ENCODE assay signal across 8 cellular contexts in genomic region chr4:47490550-47490949, GRCh38. TPM values are rescaled to one million over a fixed set of nuclear protein-coding genes. Genes with fewer than 3 reads are reported as not detected.
A peak's percentile ranks its signal among the peaks of the same experiment; 100 is the strongest.
DNase-seq lines count a peak whose midpoint lies in the region; ATAC-seq and TF ChIP-seq lines count a peak whose summit lies in the region.

No MANE protein-coding gene starts in this region.

- peak; percentile 33; the same call in 1 of the 2 replicates for TF ChIP-seq CTCF in IMR-90 (conservative IDR thresholded peaks at IDR 0.05; ENCODE audit: low read depth, low read length)

- H2BK120ac ChIP-seq in IMR-90 (ENCODE audit: low read depth, low read length): no peak overlapping the region

- H2AK5ac ChIP-seq in IMR-90 (ENCODE audit: low read depth, low read length): no peak overlapping the region

- no peak overlapping the region for H3K14ac ChIP-seq in IMR-90 (replicated peaks; ENCODE audit: low read depth, low read length)

- POLR2A ChIA-PET in IMR-90 (lab: Charles Lee; ENCODE audit: unreplicated experiment): no interaction called here

- no peak overlapping the region for H4K91ac ChIP-seq in IMR-90 (ENCODE audit: insufficient read depth, low read depth, low read length)

- DNase-seq in SIG-M5 treated with dmso at 0.1 percent for 504 hours (lab: John Stamatoyannopoulos, UW; ENCODE audit: unreplicated experiment): peak; percentile 15
- DNase-seq in SIG-M5 (lab: John Stamatoyannopoulos, UW): no peak
- DNase-seq in IMR-90: no peak
- peak; percentile 15 for DNase-seq in activated naive CD4-positive, alpha-beta T cell treated with anti-CD3 and anti-CD28 coated beads, Interleukin-2, amount 50 U/mL, for 16 hours
- peak; percentile 58 for DNase-seq in iris pigment epithelial cell (ENCODE audit: low read depth)
- DNase-seq in NCI-H146 treated with DMSO at 0.1 percent for 48 hours (lab: John Stamatoyannopoulos, UW; ENCODE audit: unreplicated experiment): no peak
- no peak for DNase-seq in GDM1 (lab: John Stamatoyannopoulos, UW)

- H3K4ac ChIP-seq in IMR-90 (ENCODE audit: low read depth, low read length): no peak overlapping the region

- 100% methylated on average over 1 of the region's 4 CpGs; no CpG with 5 or more reads in 1 of the 2 experiments for WGBS in IMR-90 (ENCODE audit: extremely low coverage in 2 of 2, insufficient read length in 1 of 2), 2 experiments

- no peak overlapping the region for H4K5ac ChIP-seq in IMR-90 (ENCODE audit: low read depth, low read length)

- H3K4me2 ChIP-seq in IMR-90 (ENCODE audit: low read depth, low read length): no peak overlapping the region

- no peaks in the 10 kb centered on the region for H3K27me3 ChIP-seq in IMR-90 (ENCODE audit: control insufficient read depth, insufficient read depth, low read length)

- no peak overlapping the region for H2AFZ ChIP-seq in IMR-90 (replicated peaks; ENCODE audit: low read length, poor library complexity)

- peak; percentile 70 for ATAC-seq in GM21723 (IDR thresholded peaks at IDR 0.05; ENCODE audit: unreplicated experiment)
- ATAC-seq in IMR-90 (ENCODE audit: low read depth): no peak

- in situ Hi-C loops in IMR-90 (cut with MboI; ENCODE audit: low sequenced_read_pairs): no loop called here

- H3K9me3 ChIP-seq in IMR-90 (ENCODE audit: control insufficient read depth, insufficient read depth, low read length): peaks cover 2% of the 10 kb centered on the region; the same call in 1 of the 2 replicates

- H2BK5ac ChIP-seq in IMR-90 (ENCODE audit: low read depth, low read length, poor library complexity, severe bottlenecking): no peak overlapping the region

- dilution Hi-C loops in IMR-90 (cut with HindIII; ENCODE audit: low sequenced_read_pairs, unreplicated experiment): no loop called here

- H3K56ac ChIP-seq in IMR-90 (ENCODE audit: extremely low read depth, insufficient read depth, low read length): no peak overlapping the region

- H2BK20ac ChIP-seq in IMR-90 (ENCODE audit: low read depth, low read length): no peak overlapping the region

- no peaks in the 10 kb centered on the region for H3K36me3 ChIP-seq in IMR-90 (ENCODE audit: control insufficient read depth, insufficient read depth, low read length)

- BruUV-seq in IMR-90 (replicated peaks; lab: Mats Ljungman, UMichigan): no TSS peak

- H3K27ac ChIP-seq in IMR-90 (ENCODE audit: insufficient read depth, low read length): no peak overlapping the region

- H4K8ac ChIP-seq in IMR-90 (ENCODE audit: low read depth in 2 of 2, low read length in 2 of 2): peak overlapping the region in 1 of 2 experiments; percentile 24; a peak in 1 of 4 replicates

- intact Hi-C loops in IMR-90 (cut with micrococcal nuclease): no loop called here

- no peak overlapping the region for H3K9ac ChIP-seq in IMR-90 (ENCODE audit: low read depth, low read length)

- CTCF ChIA-PET in IMR-90 (lab: Yijun Ruan, JAX): no interaction called here

- no peak overlapping the region for H3K4me3 ChIP-seq in IMR-90 (ENCODE audit: insufficient read depth, low read depth, low read length)

- H2BK15ac ChIP-seq in IMR-90 (ENCODE audit: low read depth, low read length): no peak overlapping the region

- TF ChIP-seq RAD21 in IMR-90 (IDR thresholded peaks at IDR 0.05; ENCODE audit: low read length): peak; percentile 23; the same call in 1 of the 2 replicates

- H3K18ac ChIP-seq in IMR-90 (ENCODE audit: low read depth, low read length): no peak overlapping the region

- peak overlapping the region; percentile 3; the same call in 1 of the 2 replicates for H3K23ac ChIP-seq in IMR-90 (ENCODE audit: low read depth, low read length)

- H3K4me1 ChIP-seq in IMR-90 (ENCODE audit: control insufficient read depth, insufficient read depth, low read length): peaks cover 4% of the 10 kb centered on the region

- H3K9me1 ChIP-seq in IMR-90 (ENCODE audit: insufficient read depth, low read length): peaks cover 7% of the 10 kb centered on the region; the same call in 1 of the 2 replicates

- TF ChIP-seq POLR2A in IMR-90 (IDR thresholded peaks at IDR 0.05; ENCODE audit: low read depth, low read length): no peak

- H4K20me1 ChIP-seq in IMR-90 (ENCODE audit: insufficient read depth, low read length): no peaks in the 10 kb centered on the region

- no peak overlapping the region for H2AK9ac ChIP-seq in IMR-90 (replicated peaks; ENCODE audit: low read depth, low read length, poor library complexity)

- peaks cover 13 to 42% of the 10 kb centered on the region in 2 experiments for H3K79me1 ChIP-seq in IMR-90 (ENCODE audit: low read depth in 1 of 2, low read length in 2 of 2)

TF ChIP-seq in IMR-90, 13 proteins besides CTCF, POLR2A, EP300 and RAD21:
- TF ChIP-seq CEBPB (IDR thresholded peaks at IDR 0.05; ENCODE audit: low read depth, low read length): no peak
- no peak for TF ChIP-seq USF2 (IDR thresholded peaks at IDR 0.05; ENCODE audit: low read depth, low read length)
- no peak for TF ChIP-seq ELK1 (IDR thresholded peaks at IDR 0.05; ENCODE audit: borderline replicate concordance, low read depth, low read length)
- no peak for TF ChIP-seq MAFK (IDR thresholded peaks at IDR 0.05; ENCODE audit: low read depth, low read length)
- TF ChIP-seq NFE2L2 (IDR thresholded peaks at IDR 0.05; ENCODE audit: low read depth, low read length): no peak
- no peak for TF ChIP-seq RCOR1 (IDR thresholded peaks at IDR 0.05; ENCODE audit: insufficient replicate concordance, low read length)
- TF ChIP-seq SMC3 (IDR thresholded peaks at IDR 0.05; ENCODE audit: low read depth, low read length): no peak
- TF ChIP-seq FOS (IDR thresholded peaks at IDR 0.05; ENCODE audit: low read depth, low read length): no peak
- no peak for TF ChIP-seq MAZ (IDR thresholded peaks at IDR 0.05; ENCODE audit: borderline replicate concordance, low read depth, low read length)
- TF ChIP-seq RFX5 (IDR thresholded peaks at IDR 0.05; ENCODE audit: low read depth, low read length): no peak
- TF ChIP-seq MXI1 (IDR thresholded peaks at IDR 0.05; ENCODE audit: borderline replicate concordance, low read depth, low read length): no peak
- no peak for TF ChIP-seq BHLHE40 (IDR thresholded peaks at IDR 0.05; ENCODE audit: low read depth, low read length)
- no peak for TF ChIP-seq CHD1 (IDR thresholded peaks at IDR 0.05; ENCODE audit: low read depth, low read length)

RNA-seq across cellular contexts. Expression of gene ATP10D, which starts 5.5 kb away (rescaled TPM):
- 90.3 and 135 TPM in 2 replicates for total RNA-seq in IMR-90 (2012; rRNA removed)
- polyA plus RNA-seq in IMR-90 (2012; rRNA removed): 26.1 and 28.9 TPM in 2 replicates
- 15.2 and 42.0 TPM in 2 replicates for polyA plus RNA-seq in IMR-90 (2012; cell fraction: cytosol; rRNA removed)
- polyA plus RNA-seq in IMR-90 (2012; cell fraction: nucleus; rRNA removed; ENCODE audit: low replicate concordance): 19.7 and 67.8 TPM in 2 replicates

RNA-seq across cellular contexts. Expression of gene COMMD8, which starts 27.0 kb away (rescaled TPM):
- total RNA-seq in IMR-90 (2012; rRNA removed): 12.5 and 29.4 TPM in 2 replicates
- polyA plus RNA-seq in IMR-90 (2012; rRNA removed): 11.0 and 12.6 TPM in 2 replicates
- polyA plus RNA-seq in IMR-90 (2012; cell fraction: cytosol; rRNA removed): 2.2 and 4.5 TPM in 2 replicates
- 0.51 and 3.9 TPM in 2 replicates for polyA plus RNA-seq in IMR-90 (2012; cell fraction: nucleus; rRNA removed; ENCODE audit: low replicate concordance)

Comparison
In these comparisons a context has a peak if more than half of its experiments do, and no peak if none do; other contexts are left out.
1. DNase-seq: peak in SIG-M5 treated with dmso at 0.1 percent for 504 hours (single experiment), activated naive CD4-positive, alpha-beta T cell treated with anti-CD3 and anti-CD28 coated beads, Interleukin-2, amount 50 U/mL, for 16 hours (single experiment) and iris pigment epithelial cell (single experiment); none in SIG-M5 (single experiment), IMR-90 (single experiment), NCI-H146 treated with DMSO at 0.1 percent for 48 hours (single experiment) and GDM1 (single experiment).